Comparison of ENCODE assay signal across 2 cellular contexts in genomic region chr1:52697795-52698674, GRCh38.
TF ChIP-seq lines count a peak whose summit lies in the region.

Gene COA7 (minus strand): TSS chr1:52698347. CDS start chr1:52698326, 21 bp downstream.

TF ChIP-seq in IMR-90, 13 proteins besides CTCF, POLR2A, EP300 and RAD21 (continued from another document):
- TF ChIP-seq CEBPB (IDR thresholded peaks at IDR 0.05; ENCODE audit: low read depth, low read length): no peak
- TF ChIP-seq RFX5 (IDR thresholded peaks at IDR 0.05; ENCODE audit: low read depth, low read length): no peak
- peak; percentile 85 for TF ChIP-seq USF2 (IDR thresholded peaks at IDR 0.05; ENCODE audit: low read depth, low read length)
- no peak for TF ChIP-seq MAFK (IDR thresholded peaks at IDR 0.05; ENCODE audit: low read depth, low read length)
- TF ChIP-seq MAZ (IDR thresholded peaks at IDR 0.05; ENCODE audit: borderline replicate concordance, low read depth, low read length): peak; percentile 8; the same call in 1 of the 2 replicates

TF ChIP-seq in PFSK-1, 5 proteins besides CTCF, POLR2A, EP300 and RAD21 (continued from another document):
- TF ChIP-seq, protein P1, sequence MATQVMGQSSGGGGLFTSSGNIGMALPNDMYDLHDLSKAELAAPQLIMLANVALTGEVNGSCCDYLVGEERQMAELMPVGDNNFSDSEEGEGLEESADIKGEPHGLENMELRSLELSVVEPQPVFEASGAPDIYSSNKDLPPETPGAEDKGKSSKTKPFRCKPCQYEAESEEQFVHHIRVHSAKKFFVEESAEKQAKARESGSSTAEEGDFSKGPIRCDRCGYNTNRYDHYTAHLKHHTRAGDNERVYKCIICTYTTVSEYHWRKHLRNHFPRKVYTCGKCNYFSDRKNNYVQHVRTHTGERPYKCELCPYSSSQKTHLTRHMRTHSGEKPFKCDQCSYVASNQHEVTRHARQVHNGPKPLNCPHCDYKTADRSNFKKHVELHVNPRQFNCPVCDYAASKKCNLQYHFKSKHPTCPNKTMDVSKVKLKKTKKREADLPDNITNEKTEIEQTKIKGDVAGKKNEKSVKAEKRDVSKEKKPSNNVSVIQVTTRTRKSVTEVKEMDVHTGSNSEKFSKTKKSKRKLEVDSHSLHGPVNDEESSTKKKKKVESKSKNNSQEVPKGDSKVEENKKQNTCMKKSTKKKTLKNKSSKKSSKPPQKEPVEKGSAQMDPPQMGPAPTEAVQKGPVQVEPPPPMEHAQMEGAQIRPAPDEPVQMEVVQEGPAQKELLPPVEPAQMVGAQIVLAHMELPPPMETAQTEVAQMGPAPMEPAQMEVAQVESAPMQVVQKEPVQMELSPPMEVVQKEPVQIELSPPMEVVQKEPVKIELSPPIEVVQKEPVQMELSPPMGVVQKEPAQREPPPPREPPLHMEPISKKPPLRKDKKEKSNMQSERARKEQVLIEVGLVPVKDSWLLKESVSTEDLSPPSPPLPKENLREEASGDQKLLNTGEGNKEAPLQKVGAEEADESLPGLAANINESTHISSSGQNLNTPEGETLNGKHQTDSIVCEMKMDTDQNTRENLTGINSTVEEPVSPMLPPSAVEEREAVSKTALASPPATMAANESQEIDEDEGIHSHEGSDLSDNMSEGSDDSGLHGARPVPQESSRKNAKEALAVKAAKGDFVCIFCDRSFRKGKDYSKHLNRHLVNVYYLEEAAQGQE (IDR thresholded peaks at IDR 0.05; ENCODE audit: insufficient read depth in 1 of 2, low read depth in 2 of 2, low read length in 2 of 2): no peak
